ENCODE assay signal across 8 cellular contexts in genomic region chr15:73923488-73924164, GRCh38. TPM values are rescaled to one million over a fixed set of nuclear protein-coding genes. Genes with fewer than 3 reads are reported as not detected.
DNase-seq lines count a peak whose midpoint lies in the region; ATAC-seq and TF ChIP-seq lines count a peak whose summit lies in the region.

No MANE protein-coding gene starts in this region.

- peaks cover 35% of the 10 kb centered on the region for H3K27me3 Mint-ChIP-seq in activated naive CD4-positive, alpha-beta T cell treated with anti-CD3 and anti-CD28 coated beads, Interleukin-2, amount 10 ng/mL, durations not matched to agents 7 days and 5 days
- peaks cover 15% of the 10 kb centered on the region for H3K27me3 Mint-ChIP-seq in brain

- H3K36me3 ChIP-seq in muscle layer of colon (ENCODE audit: insufficient read depth, low read length) (no peaks in the 10 kb centered on the region), upper lobe of right lung (no peaks in the 10 kb centered on the region)

- H3K9ac ChIP-seq in muscle layer of colon (ENCODE audit: low read length): peak overlapping the region; percentile 33

- intact Hi-C loops in upper lobe of right lung (cut with DNase I): no loop called here

- ATAC-seq in upper lobe of right lung: no peak
- ATAC-seq in omental fat pad (ENCODE audit: low FRiP score): no peak
- ATAC-seq in HG03521 (IDR thresholded peaks at IDR 0.05; ENCODE audit: unreplicated experiment): no peak

- H3K27ac Mint-ChIP-seq in activated naive CD4-positive, alpha-beta T cell treated with anti-CD3 and anti-CD28 coated beads, Interleukin-2, amount 10 ng/mL, durations not matched to agents 7 days and 5 days: peak overlapping the region; percentile 86
- H3K27ac Mint-ChIP-seq in brain: peak overlapping the region; percentile 73 to 98 (median 83)

- H3K4me1 ChIP-seq in muscle layer of colon (ENCODE audit: insufficient read depth, low read length) (peaks cover 62% of the 10 kb centered on the region), upper lobe of right lung (peaks cover 35% of the 10 kb centered on the region)

- CTCF ChIA-PET in activated naive CD4-positive, alpha-beta T cell treated with anti-CD3 and anti-CD28 coated beads, Interleukin-2, amount 10 ng/mL, durations not matched to agents 7 days and 5 days (lab: Charles Lee): interaction anchor here (1.1 to 3.7 kb wide), 6 partner anchors 9 to 42 kb away, joined by 3 to 19 read pairs (median 4); no protein-coding TSS in a partner anchor

- no peak overlapping the region for H3K4me3 Mint-ChIP-seq in activated naive CD4-positive, alpha-beta T cell treated with anti-CD3 and anti-CD28 coated beads, Interleukin-2, amount 10 ng/mL, durations not matched to agents 7 days and 5 days
- H3K4me3 Mint-ChIP-seq in brain: peak overlapping the region in 4 of 5 experiments; percentile 43 to 81 (median 75)

- H3K9me3 Mint-ChIP-seq in activated naive CD4-positive, alpha-beta T cell treated with anti-CD3 and anti-CD28 coated beads, Interleukin-2, amount 10 ng/mL, durations not matched to agents 7 days and 5 days: peaks cover 4% of the 10 kb centered on the region
- peaks cover 0 to 4% (median 2%) of the 10 kb centered on the region in 5 experiments for H3K9me3 Mint-ChIP-seq in brain

- peaks cover 7% of the 10 kb centered on the region for H3K36me3 Mint-ChIP-seq in activated naive CD4-positive, alpha-beta T cell treated with anti-CD3 and anti-CD28 coated beads, Interleukin-2, amount 10 ng/mL, durations not matched to agents 7 days and 5 days
- peaks cover 6% of the 10 kb centered on the region for H3K36me3 Mint-ChIP-seq in brain

- H3K27ac ChIP-seq in muscle layer of colon (ENCODE audit: low read depth, low read length) (peak overlapping the region; percentile 62), upper lobe of right lung (peak overlapping the region; percentile 52)

- TF ChIP-seq CTCF in brain (conservative IDR thresholded peaks at IDR 0.05) (no peak), upper lobe of right lung (IDR thresholded peaks at IDR 0.05) (no peak), omental fat pad (IDR thresholded peaks at IDR 0.05) (no peak)

- H3K4me1 Mint-ChIP-seq in activated naive CD4-positive, alpha-beta T cell treated with anti-CD3 and anti-CD28 coated beads, Interleukin-2, amount 10 ng/mL, durations not matched to agents 7 days and 5 days: peaks cover 59% of the 10 kb centered on the region
- peaks cover 65% of the 10 kb centered on the region for H3K4me1 Mint-ChIP-seq in brain

- H3K9me3 ChIP-seq in muscle layer of colon (ENCODE audit: low read length) (no peaks in the 10 kb centered on the region), upper lobe of right lung (no peaks in the 10 kb centered on the region)

- DNase-seq in activated naive CD4-positive, alpha-beta T cell treated with anti-CD3 and anti-CD28 coated beads, Interleukin-2, amount 10 ng/mL, durations not matched to agents 7 days and 5 days: no peak
- DNase-seq in activated naive CD4-positive, alpha-beta T cell treated with anti-CD3 and anti-CD28 coated beads, Interleukin-2, amount 50 U/mL, for 16 hours: no peak
- DNase-seq in upper lobe of right lung: no peak
- no peak for DNase-seq in NCI-H446 treated with DMSO at 0.1 percent for 48 hours (lab: John Stamatoyannopoulos, UW)
- no peak for DNase-seq in omental fat pad (ENCODE audit: low spot score)

- no peaks in the 10 kb centered on the region for H3K27me3 ChIP-seq in muscle layer of colon (ENCODE audit: control insufficient read depth in 1 of 2, insufficient read depth in 2 of 2, low read length in 2 of 2)
- H3K27me3 ChIP-seq in upper lobe of right lung: no peaks in the 10 kb centered on the region

- no peak overlapping the region for H3K4me3 ChIP-seq in muscle layer of colon (ENCODE audit: low read depth in 1 of 2, low read length in 2 of 2)
- no peak overlapping the region for H3K4me3 ChIP-seq in upper lobe of right lung

RNA-seq across cellular contexts. Expression of gene LOXL1, which starts 2.6 kb away (rescaled TPM):
- polyA plus RNA-seq in brain (ENCODE audit: insufficient read depth, low read depth, low replicate concordance): 6.0 TPM
- 11.1 TPM for total RNA-seq in upper lobe of right lung
- total RNA-seq in omental fat pad: 10 to 100 TPM in 1 of 4 donors, 1 to 10 TPM in 3; 6.2 to 12.9 (median 8.6) TPM

RNA-seq across cellular contexts. Expression of gene TBC1D21, which starts 50.3 kb away (rescaled TPM):
- polyA plus RNA-seq in brain (ENCODE audit: insufficient read depth, low read depth, low replicate concordance): not detected
- total RNA-seq in upper lobe of right lung: not detected
- not detected for total RNA-seq in omental fat pad
